11 cellular contexts compared by ENCODE assay signal in the genomic region with DNA sequence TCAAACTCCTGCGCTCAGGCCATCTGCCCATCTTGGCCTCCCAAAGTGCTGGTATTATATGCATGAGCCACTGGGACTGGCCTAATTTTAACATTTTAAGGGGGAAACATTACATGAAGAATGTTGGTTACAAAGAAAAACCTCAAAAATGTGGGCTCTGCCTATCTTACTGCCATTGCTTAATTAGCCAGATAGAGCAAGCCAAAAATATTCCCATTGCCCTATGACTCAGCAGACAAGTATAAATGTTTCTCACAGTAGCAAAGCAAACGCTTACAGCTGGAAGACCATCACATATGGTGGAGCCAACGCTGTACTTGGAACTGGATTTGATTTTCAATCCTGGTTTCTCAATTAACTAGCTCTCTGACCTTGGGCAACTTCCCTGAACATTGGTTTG.
DNase-seq lines count a peak whose midpoint lies in the region; ATAC-seq, FAIRE-seq and TF ChIP-seq lines count a peak whose summit lies in the region.
"Had no signal": no experiment of that assay in that cellular context is flagged by ENCODE, and none has a peak within 500 bp of the region (broad histone marks: within the 10 kb centered on the region; RNA-seq: fewer than 3 reads in every experiment).

No MANE protein-coding gene starts in this region.

- H3K4me2 ChIP-seq in K562 (ENCODE audit: insufficient read depth, low read length), result no peak overlapping the region
- H3K4me2 ChIP-seq in mesenchymal stem cell (ENCODE audit: low read length, poor library complexity, severe bottlenecking), result no peak overlapping the region
- H3K4me2 ChIP-seq: neural progenitor cell had no signal

- H2BK12ac ChIP-seq in mesenchymal stem cell (ENCODE audit: low read length in 2 of 2), result peak overlapping the region in 1 of 2 experiments; percentile 34

- H2BK15ac ChIP-seq in mesenchymal stem cell (ENCODE audit: low read depth, poor library complexity, severe bottlenecking), result no peak overlapping the region

- no peaks in the 10 kb centered on the region for H3K27me3 ChIP-seq in K562 (ENCODE audit: control insufficient read depth in 2 of 2, insufficient read depth in 2 of 2, low read length in 2 of 2)
- H3K27me3 ChIP-seq in mesenchymal stem cell (ENCODE audit: control insufficient read depth in 1 of 2, insufficient read depth in 1 of 2, low read length in 2 of 2), result no peaks in the 10 kb centered on the region
- H3K27me3 ChIP-seq: neural progenitor cell had no signal

- H3K18ac ChIP-seq in mesenchymal stem cell (ENCODE audit: low read depth in 1 of 2, low read length in 2 of 2), result peak overlapping the region in 1 of 2 experiments; percentile 23

- no peak overlapping the region for H3K27ac ChIP-seq in K562 (ENCODE audit: extremely low read depth, low read depth, low read length)
- peak overlapping the region; percentile 10 for H3K27ac ChIP-seq in mesenchymal stem cell (ENCODE audit: low read length, poor library complexity, severe bottlenecking)
- H3K27ac ChIP-seq: neural progenitor cell had no signal

- H3K79me2 ChIP-seq in K562 (ENCODE audit: control insufficient read depth, insufficient read depth, low read length), result no peaks in the 10 kb centered on the region

- no peak overlapping the region for H2AK5ac ChIP-seq in mesenchymal stem cell (ENCODE audit: low read length, severe bottlenecking)

- peaks cover 4% of the 10 kb centered on the region for H3K79me1 ChIP-seq in mesenchymal stem cell (replicated peaks; ENCODE audit: low read length, poor library complexity, severe bottlenecking)

- no peak overlapping the region for H3K23ac ChIP-seq in mesenchymal stem cell (ENCODE audit: low read length in 2 of 2)

- H3K4me3 ChIP-seq in K562, result no peak overlapping the region
- no peak overlapping the region for H3K4me3 ChIP-seq in mesenchymal stem cell (ENCODE audit: insufficient read depth in 1 of 2, low read depth in 1 of 2, low read length in 2 of 2)
- H3K4me3 ChIP-seq: neural progenitor cell had no signal

- peaks cover 0 to 3% of the 10 kb centered on the region in 2 experiments; a peak in 2 of 5 replicates for H3K4me1 ChIP-seq in K562 (replicated peaks in 1 of 2; ENCODE audit: control insufficient read depth in 2 of 2, insufficient read depth in 2 of 2, low read length in 2 of 2)
- peaks cover 7% of the 10 kb centered on the region for H3K4me1 ChIP-seq in mesenchymal stem cell (ENCODE audit: control insufficient read depth, insufficient read depth, low read depth, low read length)
- H3K4me1 ChIP-seq: neural progenitor cell had no signal

- H2BK5ac ChIP-seq in mesenchymal stem cell (ENCODE audit: low read depth, low read length, poor library complexity, severe bottlenecking), result no peak overlapping the region

- no peak for ATAC-seq in K562
- ATAC-seq in GM18861 (IDR thresholded peaks at IDR 0.05; ENCODE audit: unreplicated experiment), result no peak
- ATAC-seq in HG03432 (IDR thresholded peaks at IDR 0.05; ENCODE audit: unreplicated experiment), result no peak

- H4K91ac ChIP-seq in mesenchymal stem cell (ENCODE audit: low read length), result no peak overlapping the region

- H3K9me1 ChIP-seq in K562 (ENCODE audit: control insufficient read depth, insufficient read depth, low read length), result peaks cover 2% of the 10 kb centered on the region

- intact Hi-C loops in K562 (cut with micrococcal nuclease), result no loop called here

- CTCF ChIA-PET in K562 (lab: Yijun Ruan, JAX; ENCODE audit: low intra/inter-chr PET ratio), result no interaction called here

- no peak for TF ChIP-seq CTCF in K562 (IDR thresholded peaks at IDR 0.05 in 2 of 3, conservative IDR thresholded peaks at IDR 0.05 in 1 of 3; ENCODE audit: insufficient read depth in 2 of 3, low read depth in 1 of 3, low read length in 3 of 3)

- H4K20me1 ChIP-seq in K562 (replicated peaks; ENCODE audit: control insufficient read depth, insufficient read depth, low read length), result no peaks in the 10 kb centered on the region

- H3K9me3 ChIP-seq in K562 (replicated peaks; ENCODE audit: control insufficient read depth, insufficient read depth, low read depth, low read length) (no peaks in the 10 kb centered on the region), mesenchymal stem cell (ENCODE audit: control insufficient read depth, low read length) (no peaks in the 10 kb centered on the region)

- POLR2A ChIA-PET in K562 (lab: Yijun Ruan, JAX), result interaction anchor here (0.6 kb wide), 1 partner anchor 13 kb away, joined by 3 read pairs; no protein-coding TSS in a partner anchor

- no peak for FAIRE-seq in K562 (lab: Jason Lieb, UNC)

- DNase-seq in Ammon's horn (ENCODE audit: low spot score) (peak; percentile 17), LoVo (ENCODE audit: low spot score) (peak; percentile 57), K562 (ENCODE audit: extremely low read depth in 1 of 4, low spot score in 3 of 4) (no peak), mesenchymal stem cell (peak; percentile 92), iPS-NIHi7 (ENCODE audit: extremely low spot score) (no peak), GM19240 (ENCODE audit: insufficient read length, low spot score) (no peak)
- DNase-seq: hippocampal formation, NCI-H2171 treated with DMSO at 0.1 percent for 48 hours had no signal

- no TSS peak for BruUV-seq in K562 (replicated peaks; lab: Mats Ljungman, UMichigan)

- in situ Hi-C loops in K562 (cut with MboI), result loop anchor here (25.0 kb wide), 1 partner anchor 282 kb away; no protein-coding TSS in a partner anchor

- H2AFZ ChIP-seq in K562 (ENCODE audit: low read depth, low read length) (no peak overlapping the region), mesenchymal stem cell (ENCODE audit: low read depth, low read length) (no peak overlapping the region)
- H2AFZ ChIP-seq: neural progenitor cell had no signal

- H3K9ac ChIP-seq in K562 (ENCODE audit: insufficient read depth in 1 of 2, low read depth in 2 of 2, low read length in 2 of 2), result no peak overlapping the region
- H3K9ac ChIP-seq in mesenchymal stem cell (ENCODE audit: low read length), result no peak overlapping the region
- H3K9ac ChIP-seq: neural progenitor cell had no signal

- 38% methylated on average over 3 of the region's 3 CpGs for WGBS in K562 (ENCODE audit: insufficient coverage, low coverage, missing lambda C conversion rate)
- WGBS in mesenchymal stem cell, result 29% methylated on average over 3 of the region's 3 CpGs

- H3K14ac ChIP-seq in mesenchymal stem cell (ENCODE audit: low read length in 2 of 2), result no peak overlapping the region

- no peak overlapping the region for H3K4ac ChIP-seq in mesenchymal stem cell (ENCODE audit: low read depth in 1 of 2, low read length in 2 of 2)

- H4K8ac ChIP-seq in mesenchymal stem cell (ENCODE audit: low read length), result no peak overlapping the region

- no peaks in the 10 kb centered on the region for H3K36me3 ChIP-seq in K562 (ENCODE audit: control insufficient read depth, insufficient read depth, low read length)
- peaks cover 0 to 5% of the 10 kb centered on the region in 2 experiments for H3K36me3 ChIP-seq in mesenchymal stem cell (ENCODE audit: control insufficient read depth in 1 of 2, insufficient read depth in 2 of 2, low read depth in 1 of 2, low read length in 2 of 2)
- H3K36me3 ChIP-seq: neural progenitor cell had no signal

- TF ChIP-seq POLR2A in K562 (conservative IDR thresholded peaks at IDR 0.05), result no peak

- no peak for TF ChIP-seq EP300 in K562 (IDR thresholded peaks at IDR 0.05; ENCODE audit: low read length)

- no peak for TF ChIP-seq RAD21 in K562 (CRISPR knock-in tag; conservative IDR thresholded peaks at IDR 0.05 in 1 of 2, IDR thresholded peaks at IDR 0.05 in 1 of 2)

- no peak overlapping the region for H2BK120ac ChIP-seq in mesenchymal stem cell (ENCODE audit: low read depth, low read length)

TF ChIP-seq in K562, 482 proteins besides CTCF, POLR2A, EP300 and RAD21:
- TF ChIP-seq MAFG (tag; conservative IDR thresholded peaks at IDR 0.05) (0 out of 2 replicates have a peak, but pooled peaks have one; percentile 6), CHCHD3 (CRISPR knock-in tag; IDR thresholded peaks at IDR 0.05) (no peak), NFE2L1 (tag; IDR thresholded peaks at IDR 0.05; ENCODE audit: borderline replicate concordance, low read depth) (0 out of 2 replicates have a peak, but pooled peaks have one; percentile 14), ILF3 (IDR thresholded peaks at IDR 0.05; ENCODE audit: borderline replicate concordance) (no peak), ZNF408 (CRISPR knock-in tag; IDR thresholded peaks at IDR 0.05; ENCODE audit: low read depth) (no peak), TCF7 (IDR thresholded peaks at IDR 0.05; ENCODE audit: borderline replicate concordance) (no peak), NFE2 (IDR thresholded peaks at IDR 0.05; ENCODE audit: low read depth) (peak; percentile 69)
- TF ChIP-seq, protein P1, sequence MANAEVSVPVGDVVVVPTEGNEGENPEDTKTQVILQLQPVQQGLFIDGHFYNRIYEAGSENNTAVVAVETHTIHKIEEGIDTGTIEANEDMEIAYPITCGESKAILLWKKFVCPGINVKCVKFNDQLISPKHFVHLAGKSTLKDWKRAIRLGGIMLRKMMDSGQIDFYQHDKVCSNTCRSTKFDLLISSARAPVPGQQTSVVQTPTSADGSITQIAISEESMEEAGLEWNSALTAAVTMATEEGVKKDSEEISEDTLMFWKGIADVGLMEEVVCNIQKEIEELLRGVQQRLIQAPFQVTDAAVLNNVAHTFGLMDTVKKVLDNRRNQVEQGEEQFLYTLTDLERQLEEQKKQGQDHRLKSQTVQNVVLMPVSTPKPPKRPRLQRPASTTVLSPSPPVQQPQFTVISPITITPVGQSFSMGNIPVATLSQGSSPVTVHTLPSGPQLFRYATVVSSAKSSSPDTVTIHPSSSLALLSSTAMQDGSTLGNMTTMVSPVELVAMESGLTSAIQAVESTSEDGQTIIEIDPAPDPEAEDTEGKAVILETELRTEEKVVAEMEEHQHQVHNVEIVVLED (CRISPR knock-in tag; IDR thresholded peaks at IDR 0.05), result no peak
- TF ChIP-seq, protein P2, sequence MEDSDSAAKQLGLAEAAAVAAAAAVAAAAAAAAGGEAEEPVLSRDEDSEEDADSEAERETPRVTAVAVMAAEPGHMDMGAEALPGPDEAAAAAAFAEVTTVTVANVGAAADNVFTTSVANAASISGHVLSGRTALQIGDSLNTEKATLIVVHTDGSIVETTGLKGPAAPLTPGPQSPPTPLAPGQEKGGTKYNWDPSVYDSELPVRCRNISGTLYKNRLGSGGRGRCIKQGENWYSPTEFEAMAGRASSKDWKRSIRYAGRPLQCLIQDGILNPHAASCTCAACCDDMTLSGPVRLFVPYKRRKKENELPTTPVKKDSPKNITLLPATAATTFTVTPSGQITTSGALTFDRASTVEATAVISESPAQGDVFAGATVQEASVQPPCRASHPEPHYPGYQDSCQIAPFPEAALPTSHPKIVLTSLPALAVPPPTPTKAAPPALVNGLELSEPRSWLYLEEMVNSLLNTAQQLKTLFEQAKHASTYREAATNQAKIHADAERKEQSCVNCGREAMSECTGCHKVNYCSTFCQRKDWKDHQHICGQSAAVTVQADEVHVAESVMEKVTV (CRISPR knock-in tag; IDR thresholded peaks at IDR 0.05), result no peak

Comparison
In these comparisons a context has a peak if more than half of its experiments do, and no peak if none do; other contexts are left out.
1. DNase-seq: peak in Ammon's horn (single experiment), LoVo (single experiment) and mesenchymal stem cell (single experiment); none in K562 (0 of 4), iPS-NIHi7 (single experiment) and GM19240 (single experiment).